Comparison of ENCODE assay signal across 1 cellular context in genomic region chr2:50491541-50492114, GRCh38.
TF ChIP-seq lines count a peak whose summit lies in the region.

No MANE protein-coding gene starts in this region.

TF ChIP-seq in endothelial cell of umbilical vein, 7 proteins besides CTCF, POLR2A, EP300 and RAD21:
- TF ChIP-seq FOS (IDR thresholded peaks at IDR 0.05; ENCODE audit: borderline replicate concordance, insufficient read depth, low read length) (no peak), EZH2 (IDR thresholded peaks at IDR 0.05; ENCODE audit: borderline replicate concordance, low read depth, low read length, severe bottlenecking) (no peak), GATA2 (IDR thresholded peaks at IDR 0.05; ENCODE audit: insufficient read depth, insufficient read length, low read depth, low read length) (no peak), POLR2AphosphoS5 (IDR thresholded peaks at IDR 0.05; ENCODE audit: insufficient read depth, low read depth, low read length) (no peak), MAX (IDR thresholded peaks at IDR 0.05; ENCODE audit: insufficient read depth, insufficient read length) (no peak), JUN (IDR thresholded peaks at IDR 0.05; ENCODE audit: borderline replicate concordance, insufficient read depth, insufficient read length, low read depth) (no peak), MYC (IDR thresholded peaks at IDR 0.05; ENCODE audit: low read depth, low read length) (no peak)
